29 cellular contexts compared by ENCODE assay signal in the genomic region with DNA sequence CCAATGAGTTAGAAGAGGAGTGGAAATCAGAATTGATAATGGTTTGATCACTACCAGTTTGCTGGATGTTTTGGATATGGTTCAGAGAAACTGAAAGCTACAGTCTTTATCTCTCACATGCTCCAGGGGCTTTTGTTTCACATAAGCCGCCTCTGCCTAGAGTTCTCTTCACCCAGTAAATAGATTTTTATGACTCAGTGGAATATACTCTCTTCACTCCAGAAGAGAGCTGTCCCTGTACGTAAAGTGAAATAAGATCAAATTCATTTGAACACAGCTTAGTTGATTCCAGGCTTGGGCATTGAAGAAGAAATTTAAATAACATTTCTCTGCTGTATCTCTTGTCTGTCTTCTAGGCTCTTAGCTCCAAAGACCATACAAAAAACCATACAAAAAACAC.
"Had no signal": no experiment of that assay in that cellular context is flagged by ENCODE, and none has a peak within 500 bp of the region (broad histone marks: within the 10 kb centered on the region; RNA-seq: fewer than 3 reads in every experiment).

No MANE protein-coding gene starts in this region.

- H3K4me1 Mint-ChIP-seq: naive thymus-derived CD8-positive, alpha-beta T cell; neural crest cell; stimulated activated naive B cell treated with anti-CD40 and anti-IgM and Interleukin-4, amounts not matched to agents 10 μg/mL and 1 μg/mL and 100 μg/mL, for 72 hours had no signal

- H3K4me1 ChIP-seq: left lung, lower lobe of right lung, right atrium auricular region, right lobe of liver, testis, transverse colon, upper lobe of left lung, vagina had no signal

- ATAC-seq: left lung; lower lobe of right lung; naive thymus-derived CD8-positive, alpha-beta T cell; right lobe of liver; stimulated activated naive B cell treated with anti-CD40 and anti-IgM and Interleukin-4, amounts not matched to agents 10 μg/mL and 1 μg/mL and 100 μg/mL, for 72 hours; stimulated activated naive CD8-positive, alpha-beta T cell treated with anti-CD3 and anti-CD28 coated beads, Interleukin-15, Interleukin-2, amounts not matched to agents 100 U/mL and 50 U/mL, for 24 hours had no signal

- H3K36me3 Mint-ChIP-seq: naive thymus-derived CD8-positive, alpha-beta T cell; stimulated activated naive B cell treated with anti-CD40 and anti-IgM and Interleukin-4, amounts not matched to agents 10 μg/mL and 1 μg/mL and 100 μg/mL, for 72 hours had no signal

- H3K27me3 ChIP-seq: left lung, neutrophil, ovary, right atrium auricular region, right lobe of liver, stomach, testis, thyroid gland, transverse colon, upper lobe of left lung, vagina had no signal

- H3K9me3 Mint-ChIP-seq: nephron; stimulated activated naive B cell treated with anti-CD40 and anti-IgM and Interleukin-4, amounts not matched to agents 10 μg/mL and 1 μg/mL and 100 μg/mL, for 72 hours had no signal

- H3K4me3 Mint-ChIP-seq: naive thymus-derived CD8-positive, alpha-beta T cell; nephron; neural crest cell; stimulated activated naive B cell treated with anti-CD40 and anti-IgM and Interleukin-4, amounts not matched to agents 10 μg/mL and 1 μg/mL and 100 μg/mL, for 72 hours had no signal

- H3K27ac ChIP-seq: left lung, lower lobe of right lung, neutrophil, ovary, right atrium auricular region, right lobe of liver, stomach, testis, thyroid gland, transverse colon, upper lobe of left lung, vagina had no signal

- DNase-seq: hippocampal formation; kidney glomerular epithelial cell; left cardiac atrium; left lung; lower lobe of right lung; mammary epithelial cell; mesenchymal stem cell; naive thymus-derived CD8-positive, alpha-beta T cell; occipital lobe; ovary; right lobe of liver; stimulated activated CD4-positive, alpha-beta T cell treated with anti-CD3 and anti-CD28 coated beads, Interleukin-12 subunit alpha, Interleukin-12 subunit beta, amount 100 ng/mL, for 4 hours; stimulated activated CD4-positive, alpha-beta T cell treated with anti-CD3 and anti-CD28 coated beads, Interleukin-15, amount 100 ng/mL, for 24 hours; stimulated activated CD4-positive, alpha-beta T cell treated with anti-CD3 and anti-CD28 coated beads, Interleukin-2, amount 100 ng/mL, for 24 hours; stimulated activated CD4-positive, alpha-beta T cell treated with anti-CD3 and anti-CD28 coated beads, Interleukin-4, amount 100 ng/mL, for 1 hour; stimulated activated naive B cell treated with anti-CD40 and anti-IgM and Interleukin-4, amounts not matched to agents 10 μg/mL and 1 μg/mL and 100 μg/mL, for 72 hours; stimulated activated naive CD8-positive, alpha-beta T cell treated with anti-CD3 and anti-CD28 coated beads, Interleukin-15, Interleukin-2, amounts not matched to agents 100 U/mL and 50 U/mL, for 24 hours; stomach; testis; thyroid gland; transverse colon; upper lobe of left lung had no signal

- H3K36me3 ChIP-seq: left lung, lower lobe of right lung, neutrophil, ovary, right atrium auricular region, right lobe of liver, stomach, thyroid gland, transverse colon, upper lobe of left lung, vagina had no signal

- H3K27me3 Mint-ChIP-seq: naive thymus-derived CD8-positive, alpha-beta T cell; progenitor cell of endocrine pancreas; stimulated activated naive B cell treated with anti-CD40 and anti-IgM and Interleukin-4, amounts not matched to agents 10 μg/mL and 1 μg/mL and 100 μg/mL, for 72 hours had no signal

- H3K27ac Mint-ChIP-seq: naive thymus-derived CD8-positive, alpha-beta T cell; progenitor cell of endocrine pancreas; stimulated activated naive B cell treated with anti-CD40 and anti-IgM and Interleukin-4, amounts not matched to agents 10 μg/mL and 1 μg/mL and 100 μg/mL, for 72 hours had no signal

- FAIRE-seq: keratinocyte had no signal

- H3K9me3 ChIP-seq: left lung, lower lobe of right lung, neutrophil, ovary, right atrium auricular region, right lobe of liver, stomach, testis, thyroid gland, transverse colon, upper lobe of left lung, vagina had no signal

- H3K4me3 ChIP-seq: left lung, lower lobe of right lung, ovary, right atrium auricular region, right lobe of liver, stomach, testis, thyroid gland, transverse colon, upper lobe of left lung, vagina had no signal
